In genomic region chr7:33725111-33725510, GRCh38 we compare ENCODE assay signal across 29 cellular contexts.
DNase-seq lines count a peak whose midpoint lies in the region; TF ChIP-seq lines count a peak whose summit lies in the region.
"Had no signal": no experiment of that assay in that cellular context is flagged by ENCODE, and none has a peak within 500 bp of the region (broad histone marks: within the 10 kb centered on the region; RNA-seq: fewer than 3 reads in every experiment).

No MANE protein-coding gene starts in this region.

- H3K4me3 Mint-ChIP-seq in endodermal cell, result peak overlapping the region; percentile 2
- H3K4me3 Mint-ChIP-seq in nephron, result no peak overlapping the region
- H3K4me3 Mint-ChIP-seq in activated CD4-positive, alpha-beta memory T cell treated with anti-CD3 and anti-CD28 coated beads, Interleukin-2, amount 10 ng/mL, durations not matched to agents 7 days and 5 days, result no peak overlapping the region
- H3K4me3 Mint-ChIP-seq: activated naive CD8-positive, alpha-beta T cell treated with anti-CD3 and anti-CD28 coated beads, Interleukin-2, amount 50 U/mL, for 24 hours; CD4-positive, CD25-positive, alpha-beta regulatory T cell; dendritic cell treated with granulocyte-macrophage colony-stimulating factor and Interleukin-4, amounts not matched to agents 40 ng/mL and 50 ng/mL, for 4 days; neural crest cell had no signal

- H3K27me3 Mint-ChIP-seq in endodermal cell (ENCODE audit: insufficient read depth), result no peaks in the 10 kb centered on the region
- peaks cover 11% of the 10 kb centered on the region for H3K27me3 Mint-ChIP-seq in nephron (ENCODE audit: low read depth)
- no peaks in the 10 kb centered on the region for H3K27me3 Mint-ChIP-seq in activated CD4-positive, alpha-beta memory T cell treated with anti-CD3 and anti-CD28 coated beads, Interleukin-2, amount 10 ng/mL, durations not matched to agents 7 days and 5 days
- H3K27me3 Mint-ChIP-seq: activated naive CD8-positive, alpha-beta T cell treated with anti-CD3 and anti-CD28 coated beads, Interleukin-2, amount 50 U/mL, for 24 hours; CD4-positive, CD25-positive, alpha-beta regulatory T cell; dendritic cell treated with granulocyte-macrophage colony-stimulating factor and Interleukin-4, amounts not matched to agents 40 ng/mL and 50 ng/mL, for 4 days had no signal

- peaks cover 42% of the 10 kb centered on the region for H3K4me1 ChIP-seq in endodermal cell (ENCODE audit: control insufficient read depth, insufficient read depth, low read length)
- H3K4me1 ChIP-seq: gastroesophageal sphincter, Peyer's patch had no signal

- CTCF ChIA-PET in activated CD4-positive, alpha-beta memory T cell treated with anti-CD3 and anti-CD28 coated beads, Interleukin-2, amount 10 ng/mL, durations not matched to agents 7 days and 5 days (lab: Charles Lee), result no interaction called here

- POLR2A ChIA-PET in activated CD4-positive, alpha-beta memory T cell treated with anti-CD3 and anti-CD28 coated beads, Interleukin-2, amount 10 ng/mL, durations not matched to agents 7 days and 5 days (lab: Charles Lee), result no interaction called here

- no peaks in the 10 kb centered on the region for H3K36me3 Mint-ChIP-seq in endodermal cell (ENCODE audit: low read depth)
- no peaks in the 10 kb centered on the region for H3K36me3 Mint-ChIP-seq in nephron (ENCODE audit: low read depth)
- no peaks in the 10 kb centered on the region for H3K36me3 Mint-ChIP-seq in activated CD4-positive, alpha-beta memory T cell treated with anti-CD3 and anti-CD28 coated beads, Interleukin-2, amount 10 ng/mL, durations not matched to agents 7 days and 5 days (ENCODE audit: low read depth)

- no peaks in the 10 kb centered on the region for H3K27me3 ChIP-seq in endodermal cell (ENCODE audit: control insufficient read depth, insufficient read depth, low read length, poor library complexity, severe bottlenecking)
- H3K27me3 ChIP-seq: gastroesophageal sphincter, Peyer's patch, upper lobe of right lung had no signal

- H3K9me3 Mint-ChIP-seq in endodermal cell (no peaks in the 10 kb centered on the region), nephron (no peaks in the 10 kb centered on the region)
- H3K9me3 Mint-ChIP-seq in activated CD4-positive, alpha-beta memory T cell treated with anti-CD3 and anti-CD28 coated beads, Interleukin-2, amount 10 ng/mL, durations not matched to agents 7 days and 5 days, result peaks cover 2% of the 10 kb centered on the region
- H3K9me3 Mint-ChIP-seq: activated naive CD8-positive, alpha-beta T cell treated with anti-CD3 and anti-CD28 coated beads, Interleukin-2, amount 50 U/mL, for 24 hours; CD4-positive, CD25-positive, alpha-beta regulatory T cell; dendritic cell treated with granulocyte-macrophage colony-stimulating factor and Interleukin-4, amounts not matched to agents 40 ng/mL and 50 ng/mL, for 4 days; neural crest cell had no signal

- H3K9me3 ChIP-seq in endodermal cell (ENCODE audit: control insufficient read depth, low read length), result peaks cover 8% of the 10 kb centered on the region
- H3K9me3 ChIP-seq: Peyer's patch, upper lobe of right lung had no signal

- no peaks in the 10 kb centered on the region for H3K36me3 ChIP-seq in endodermal cell (ENCODE audit: control insufficient read depth, insufficient read depth, low read length)
- H3K36me3 ChIP-seq: gastroesophageal sphincter, Peyer's patch, upper lobe of right lung had no signal

- 74 to 82% methylated on average over 3 of the region's 3 CpGs for WGBS in endodermal cell (ENCODE audit: insufficient coverage in 1 of 2, insufficient read length in 1 of 2), 2 experiments

- no peak overlapping the region for H3K9ac ChIP-seq in endodermal cell (ENCODE audit: extremely low read depth, low read length, poor library complexity, severe bottlenecking)
- H3K9ac ChIP-seq: parathyroid adenoma had no signal

- H3K4me3 ChIP-seq in endodermal cell (ENCODE audit: low read length), result no peak overlapping the region
- H3K4me3 ChIP-seq: gastroesophageal sphincter, Peyer's patch, smooth muscle cell, upper lobe of right lung had no signal

- no peak for TF ChIP-seq CTCF in endodermal cell (conservative IDR thresholded peaks at IDR 0.05)
- TF ChIP-seq CTCF in nephron (IDR thresholded peaks at IDR 0.05; ENCODE audit: unreplicated experiment in 3 of 3), result no peak

- H3K4me1 Mint-ChIP-seq in endodermal cell (peaks cover 76% of the 10 kb centered on the region), nephron (peaks cover 77% of the 10 kb centered on the region)
- H3K4me1 Mint-ChIP-seq in activated CD4-positive, alpha-beta memory T cell treated with anti-CD3 and anti-CD28 coated beads, Interleukin-2, amount 10 ng/mL, durations not matched to agents 7 days and 5 days, result no peaks in the 10 kb centered on the region
- H3K4me1 Mint-ChIP-seq: activated naive CD8-positive, alpha-beta T cell treated with anti-CD3 and anti-CD28 coated beads, Interleukin-2, amount 50 U/mL, for 24 hours; CD4-positive, CD25-positive, alpha-beta regulatory T cell had no signal

- peak; percentile 6 for DNase-seq in NCI-H2196 (lab: John Stamatoyannopoulos, UW; ENCODE audit: unreplicated experiment)
- no peak for DNase-seq in NCI-H2196 treated with DMSO at 0.1 percent for 48 hours (lab: John Stamatoyannopoulos, UW; ENCODE audit: unreplicated experiment)
- peak; percentile 31 for DNase-seq in NCI-H2029 (lab: John Stamatoyannopoulos, UW)
- DNase-seq in endodermal cell, result peak; percentile 49
- DNase-seq in MV-4-11 (lab: John Stamatoyannopoulos, UW), result no peak
- no peak for DNase-seq in NCI-H1417 (lab: John Stamatoyannopoulos, UW)
- no peak for DNase-seq in activated CD4-positive, alpha-beta memory T cell treated with anti-CD3 and anti-CD28 coated beads, Interleukin-2, amount 10 ng/mL, durations not matched to agents 7 days and 5 days
- DNase-seq: activated CD4-positive, alpha-beta T cell treated with anti-CD3 and anti-CD28 coated beads, Interleukin-2, amount 50 U/mL, for 1 hour; activated CD4-positive, CD25-positive, alpha-beta regulatory T cell; activated CD8-positive, alpha-beta memory T cell treated with anti-CD3 and anti-CD28 coated beads, Interleukin-2, amount 50 U/mL, for 4 hours; activated naive CD4-positive, alpha-beta T cell; activated naive CD8-positive, alpha-beta T cell treated with anti-CD3 and anti-CD28 coated beads, Interleukin-2, amount 50 U/mL, for 24 hours; CD4-positive, CD25-positive, alpha-beta regulatory T cell; hypothalamus; IMR-90; left cardiac atrium; NCI-H187; NCI-H226; Peyer's patch; SHP77; stimulated activated naive CD4-positive, alpha-beta T cell; SW 1271; upper lobe of right lung had no signal

- H3K27ac ChIP-seq in endodermal cell (ENCODE audit: low read depth, low read length), result no peak overlapping the region
- H3K27ac ChIP-seq: gastroesophageal sphincter, parathyroid adenoma, Peyer's patch had no signal

- H3K27ac Mint-ChIP-seq in endodermal cell (peak overlapping the region; percentile 92), nephron (peak overlapping the region in 2 of 3 experiments; percentile 54 to 75)
- H3K27ac Mint-ChIP-seq in activated CD4-positive, alpha-beta memory T cell treated with anti-CD3 and anti-CD28 coated beads, Interleukin-2, amount 10 ng/mL, durations not matched to agents 7 days and 5 days, result no peak overlapping the region
- H3K27ac Mint-ChIP-seq: activated naive CD8-positive, alpha-beta T cell treated with anti-CD3 and anti-CD28 coated beads, Interleukin-2, amount 50 U/mL, for 24 hours; CD4-positive, CD25-positive, alpha-beta regulatory T cell; dendritic cell treated with granulocyte-macrophage colony-stimulating factor and Interleukin-4, amounts not matched to agents 40 ng/mL and 50 ng/mL, for 4 days had no signal

Comparison
In these comparisons a context has a peak if more than half of its experiments do, and no peak if none do; other contexts are left out.
1. DNase-seq: peak in NCI-H2196 (single experiment), NCI-H2029 (single experiment) and endodermal cell (single experiment); none in NCI-H2196 treated with DMSO at 0.1 percent for 48 hours (single experiment), MV-4-11 (single experiment), NCI-H1417 (0 of 3) and activated CD4-positive, alpha-beta memory T cell treated with anti-CD3 and anti-CD28 coated beads, Interleukin-2, amount 10 ng/mL, durations not matched to agents 7 days and 5 days (single experiment).